In genomic region chr12:112380663-112381420, GRCh38 we compare ENCODE assay signal across 8 cellular contexts. TPM values are rescaled to one million over a fixed set of nuclear protein-coding genes. Genes with fewer than 3 reads are reported as not detected.
DNase-seq lines count a peak whose midpoint lies in the region; ATAC-seq and TF ChIP-seq lines count a peak whose summit lies in the region.

No MANE protein-coding gene starts in this region.

- intact Hi-C loops in left colon (cut with DNase I, micrococcal nuclease): no loop called here

- ATAC-seq in left colon (peak; percentile 8), HG02678 (IDR thresholded peaks at IDR 0.05; ENCODE audit: unreplicated experiment) (no peak), GM18867 (IDR thresholded peaks at IDR 0.05; ENCODE audit: unreplicated experiment) (no peak)

- H3K27ac ChIP-seq in KOPT-K1 (ENCODE audit: low read depth, low read length, poor library complexity, severe bottlenecking) (peak overlapping the region; percentile 76), brain microvascular endothelial cell (no peak overlapping the region), stomach smooth muscle (ENCODE audit: low read length) (no peak overlapping the region)

- in situ Hi-C loops in brain microvascular endothelial cell (cut with HindIII; ENCODE audit: low pct_ligation_motif_present, low sequenced_read_pairs): no loop called here

- peak overlapping the region; percentile 74 for H3K4me3 ChIP-seq in brain microvascular endothelial cell (ENCODE audit: low read depth, low read length)
- H3K4me3 ChIP-seq in stomach smooth muscle (ENCODE audit: low read length in 2 of 2): peak overlapping the region; percentile 72 to 89

- H3K4me1 ChIP-seq in stomach smooth muscle (ENCODE audit: control insufficient read depth, insufficient read depth, low read length): peaks cover 16% of the 10 kb centered on the region

- peak; percentile 52 for DNase-seq in D341Med (ENCODE audit: low spot score)
- no peak for DNase-seq in brain microvascular endothelial cell
- peak in 1 of 2 donors; percentile 20 for DNase-seq in left colon
- DNase-seq in activated CD4-positive, alpha-beta T cell treated with anti-CD3 and anti-CD28 coated beads for 48 hours: no peak

- H3K9me3 ChIP-seq in KOPT-K1 (ENCODE audit: insufficient read depth, low read length, poor library complexity, severe bottlenecking) (no peaks in the 10 kb centered on the region), stomach smooth muscle (ENCODE audit: control insufficient read depth in 2 of 2, low read length in 2 of 2) (no peaks in the 10 kb centered on the region)

- no peaks in the 10 kb centered on the region for H3K36me3 ChIP-seq in KOPT-K1 (ENCODE audit: insufficient read depth, low read length)
- H3K36me3 ChIP-seq in brain microvascular endothelial cell (replicated peaks): no peaks in the 10 kb centered on the region
- H3K36me3 ChIP-seq in stomach smooth muscle (ENCODE audit: control insufficient read depth in 2 of 2, insufficient read depth in 2 of 2, low read length in 2 of 2): no peaks in the 10 kb centered on the region

- TF ChIP-seq CTCF in brain microvascular endothelial cell (IDR thresholded peaks at IDR 0.05; ENCODE audit: low read depth, low read length, missing control alignments): no peak

- H3K27me3 ChIP-seq in brain microvascular endothelial cell (replicated peaks) (no peaks in the 10 kb centered on the region), stomach smooth muscle (ENCODE audit: control insufficient read depth in 1 of 2, insufficient read depth in 2 of 2, low read length in 2 of 2) (no peaks in the 10 kb centered on the region)

- peak overlapping the region; percentile 66 to 77 for H3K9ac ChIP-seq in stomach smooth muscle (ENCODE audit: low read length in 2 of 2)

RNA-seq across cellular contexts. Expression of gene HECTD4, which starts 1.4 kb away (rescaled TPM):
- 10 to 100 TPM; 49.3 to 61.3 TPM for total RNA-seq in left colon

RNA-seq across cellular contexts. Expression of gene RPL6, which starts 28.6 kb away (rescaled TPM):
- 100 to 1,000 TPM; 774 to 778 TPM for total RNA-seq in left colon

RNA-seq across cellular contexts. Expression of gene PTPN11, which starts 37.9 kb away (rescaled TPM):
- total RNA-seq in left colon: 10 to 100 TPM; 65.1 to 69.1 TPM
